In genomic region chr6:114181629-114182028, GRCh38 we compare ENCODE assay signal across 7 cellular contexts.
"Had no signal": no experiment of that assay in that cellular context is flagged by ENCODE, and none has a peak within 500 bp of the region (broad histone marks: within the 10 kb centered on the region; RNA-seq: fewer than 3 reads in every experiment).

No MANE protein-coding gene starts in this region.

- FAIRE-seq: H1, H54, HTR-8/SVneo had no signal

- DNase-seq: H9, HCEC 1CT, KBM-7 had no signal

- ATAC-seq: GM23338 had no signal

- H3K4me3 ChIP-seq: GM23338 had no signal

- H3K4me2 ChIP-seq: GM23338 had no signal

- H2AFZ ChIP-seq: GM23338 had no signal
